11 cellular contexts compared by ENCODE assay signal in genomic region chr6:135627092-135627715, GRCh38.
A peak's percentile ranks its signal among the peaks of the same experiment; 100 is the strongest.
DNase-seq lines count a peak whose midpoint lies in the region; ATAC-seq and TF ChIP-seq lines count a peak whose summit lies in the region.
"Had no signal": no experiment of that assay in that cellular context is flagged by ENCODE, and none has a peak within 500 bp of the region (broad histone marks: within the 10 kb centered on the region; RNA-seq: fewer than 3 reads in every experiment).

No MANE protein-coding gene starts in this region.

- peaks cover 36% of the 10 kb centered on the region for H3K4me1 Mint-ChIP-seq in T-helper 1 cell treated with Interleukin-12 subunit alpha and Interleukin-12 subunit beta and Interleukin-4 antibody, amounts not matched to agents 30 μg/mL and 1 μg/mL, for 36 hours (ENCODE audit: low read depth)

- peak overlapping the region; percentile 31 for H3K27ac Mint-ChIP-seq in T-helper 1 cell treated with Interleukin-12 subunit alpha and Interleukin-12 subunit beta and Interleukin-4 antibody, amounts not matched to agents 30 μg/mL and 1 μg/mL, for 36 hours

- H3K27me3 ChIP-seq in left lung (no peaks in the 10 kb centered on the region), upper lobe of right lung (no peaks in the 10 kb centered on the region)

- no peaks in the 10 kb centered on the region for H3K27me3 Mint-ChIP-seq in T-helper 1 cell treated with Interleukin-12 subunit alpha and Interleukin-12 subunit beta and Interleukin-4 antibody, amounts not matched to agents 30 μg/mL and 1 μg/mL, for 36 hours (ENCODE audit: low read depth)

- H3K4me1 ChIP-seq in left lung (no peaks in the 10 kb centered on the region), upper lobe of right lung (no peaks in the 10 kb centered on the region)

- no peaks in the 10 kb centered on the region for H3K9me3 ChIP-seq in left lung
- no peaks in the 10 kb centered on the region for H3K9me3 ChIP-seq in upper lobe of right lung

- H3K4me3 ChIP-seq in left lung, result no peak overlapping the region
- no peak overlapping the region for H3K4me3 ChIP-seq in upper lobe of right lung

- peaks cover 22% of the 10 kb centered on the region for H3K36me3 Mint-ChIP-seq in T-helper 1 cell treated with Interleukin-12 subunit alpha and Interleukin-12 subunit beta and Interleukin-4 antibody, amounts not matched to agents 30 μg/mL and 1 μg/mL, for 36 hours (ENCODE audit: low read depth)

- H3K4me3 Mint-ChIP-seq in T-helper 1 cell treated with Interleukin-12 subunit alpha and Interleukin-12 subunit beta and Interleukin-4 antibody, amounts not matched to agents 30 μg/mL and 1 μg/mL, for 36 hours, result no peak overlapping the region
- H3K4me3 Mint-ChIP-seq: central memory CD8-positive, alpha-beta T cell had no signal

- DNase-seq in T-helper 1 cell, result no peak
- no peak for DNase-seq in left lung
- DNase-seq in upper lobe of right lung, result no peak
- DNase-seq in A172 (ENCODE audit: low spot score), result no peak
- DNase-seq: activated CD4-positive, alpha-beta T cell treated with anti-CD3 and anti-CD28 coated beads for 48 hours; NCI-H2081 had no signal

- ATAC-seq in GM21737 (IDR thresholded peaks at IDR 0.05; ENCODE audit: unreplicated experiment) (peak; percentile 91), HG03378 (IDR thresholded peaks at IDR 0.05; ENCODE audit: unreplicated experiment) (peak; percentile 95), left lung (peak; percentile 62), GM19035 (IDR thresholded peaks at IDR 0.05; ENCODE audit: unreplicated experiment) (no peak), upper lobe of right lung (no peak)

- H3K9me3 Mint-ChIP-seq in T-helper 1 cell treated with Interleukin-12 subunit alpha and Interleukin-12 subunit beta and Interleukin-4 antibody, amounts not matched to agents 30 μg/mL and 1 μg/mL, for 36 hours, result peaks cover 29% of the 10 kb centered on the region
- H3K9me3 Mint-ChIP-seq: central memory CD8-positive, alpha-beta T cell had no signal

- H3K27ac ChIP-seq in left lung (no peak overlapping the region), upper lobe of right lung (no peak overlapping the region)

- intact Hi-C loops in left lung (cut with DNase I), result no loop called here
- intact Hi-C loops in upper lobe of right lung (cut with DNase I), result no loop called here

- TF ChIP-seq CTCF in left lung (IDR thresholded peaks at IDR 0.05) (no peak), upper lobe of right lung (IDR thresholded peaks at IDR 0.05) (no peak)

- H3K36me3 ChIP-seq in left lung (no peaks in the 10 kb centered on the region), upper lobe of right lung (no peaks in the 10 kb centered on the region)

Comparison
In these comparisons a context has a peak if more than half of its experiments do, and no peak if none do; other contexts are left out.
1. ATAC-seq: peak in GM21737 (single experiment), HG03378 (single experiment) and left lung (single experiment); none in GM19035 (single experiment) and upper lobe of right lung (single experiment).